In the genomic region with DNA sequence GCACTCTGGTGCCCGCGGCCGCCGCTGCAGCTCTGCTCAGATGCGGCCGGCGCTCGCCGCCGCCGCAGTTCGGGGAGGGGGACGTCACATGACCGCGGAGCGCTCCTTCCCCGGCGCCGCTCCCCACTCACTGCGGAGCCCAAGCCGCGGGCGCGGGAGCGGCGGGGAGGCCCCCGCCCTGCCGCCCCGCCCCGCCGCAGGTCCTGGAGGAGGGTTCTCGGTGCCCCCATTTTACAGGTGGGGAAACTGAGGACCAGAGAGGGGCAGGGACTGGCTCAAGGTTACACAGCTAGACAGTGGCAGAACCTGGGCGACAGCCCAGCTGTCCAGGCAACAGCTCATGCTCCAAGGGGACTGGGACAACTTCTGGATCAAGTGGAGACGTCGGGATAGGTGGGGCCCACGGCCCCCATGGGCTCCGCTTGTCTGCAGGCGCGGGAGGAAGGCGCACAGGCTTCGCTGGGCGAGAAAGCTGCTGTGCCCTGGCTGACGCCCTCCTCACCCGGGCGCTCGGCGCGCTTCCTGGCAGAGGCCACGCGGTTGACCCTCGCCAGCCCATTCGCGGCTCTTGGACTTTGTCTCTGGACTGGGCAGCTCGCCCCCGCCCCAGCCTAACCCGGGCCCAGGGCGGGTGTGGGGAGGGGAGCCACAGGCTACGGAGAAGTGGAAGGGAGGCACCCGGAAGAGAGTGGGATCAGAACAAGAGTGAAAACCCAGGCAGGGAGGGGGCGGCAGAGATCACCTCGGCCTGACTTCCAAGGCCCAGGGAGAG, we compare ENCODE assay signal across 8 cellular contexts. TPM values are rescaled to one million over a fixed set of nuclear protein-coding genes. Genes with fewer than 3 reads are reported as not detected.
A peak's percentile ranks its signal among the peaks of the same experiment; 100 is the strongest.
DNase-seq lines count a peak whose midpoint lies in the region; ATAC-seq and TF ChIP-seq lines count a peak whose summit lies in the region.

A gene (minus strand): TSS at position 71 of the 772 bp plus-strand sequence. CDS start 49,325 bp downstream, outside the sequence.

- intact Hi-C loops in left ventricle myocardium inferior (cut with micrococcal nuclease) (no loop called here), psoas muscle (cut with DNase I) (no loop called here)

- peak within 1 kb of the TSS; percentile 58 for H3K4me3 Mint-ChIP-seq in activated naive CD4-positive, alpha-beta T cell treated with anti-CD3 and anti-CD28 coated beads, Interleukin-2, amount 10 ng/mL, durations not matched to agents 7 days and 5 days

- peak within 1 kb of the TSS; percentile 64 for H3K4me3 ChIP-seq in left ventricle myocardium inferior
- H3K4me3 ChIP-seq in psoas muscle: peak within 1 kb of the TSS; percentile 47

- peak in 3 of 4 donors; percentile 15 to 37 (median 17) for ATAC-seq in psoas muscle

- TF ChIP-seq CTCF in left ventricle myocardium inferior (IDR thresholded peaks at IDR 0.05; ENCODE audit: borderline replicate concordance) (no peak), psoas muscle (IDR thresholded peaks at IDR 0.05) (no peak), RWPE1 (conservative IDR thresholded peaks at IDR 0.05; ENCODE audit: low read depth) (no peak)

- CTCF ChIA-PET in activated naive CD4-positive, alpha-beta T cell treated with anti-CD3 and anti-CD28 coated beads, Interleukin-2, amount 10 ng/mL, durations not matched to agents 7 days and 5 days (lab: Charles Lee): no interaction called here
- CTCF ChIA-PET in RWPE1 (lab: Yijun Ruan, JAX): interaction anchor here (0.6 kb wide), 1 partner anchor 160 kb away, joined by 3 read pairs; a partner anchor contains a TSS

- WGBS in psoas muscle, 3 donors: 2% methylated on average over 50 to 61 of the region's 61 CpGs

- H3K9me3 ChIP-seq in ES-I3 (ENCODE audit: control insufficient read depth, insufficient read depth, low read length): no peaks in the 10 kb centered on the region
- H3K9me3 ChIP-seq in left ventricle myocardium inferior (replicated peaks): no peaks in the 10 kb centered on the region
- no peaks in the 10 kb centered on the region for H3K9me3 ChIP-seq in psoas muscle

- no peaks in the 10 kb centered on the region for H3K36me3 Mint-ChIP-seq in activated naive CD4-positive, alpha-beta T cell treated with anti-CD3 and anti-CD28 coated beads, Interleukin-2, amount 10 ng/mL, durations not matched to agents 7 days and 5 days

- H3K9me3 Mint-ChIP-seq in activated naive CD4-positive, alpha-beta T cell treated with anti-CD3 and anti-CD28 coated beads, Interleukin-2, amount 10 ng/mL, durations not matched to agents 7 days and 5 days: no peaks in the 10 kb centered on the region

- POLR2A ChIA-PET in RWPE1 (lab: Yijun Ruan, JAX; ENCODE audit: low non-redundant PET): no interaction called here

- H3K36me3 ChIP-seq in ES-I3 (ENCODE audit: insufficient read depth, low read length) (no peaks in the 10 kb centered on the region), left ventricle myocardium inferior (no peaks in the 10 kb centered on the region), psoas muscle (ENCODE audit: insufficient read depth in 1 of 2, low read depth in 1 of 2) (no peaks in the 10 kb centered on the region)

- H3K27me3 ChIP-seq in left ventricle myocardium inferior (ENCODE audit: low read depth) (peaks cover 56% of the 10 kb centered on the region), psoas muscle (ENCODE audit: insufficient read depth in 3 of 3, low read length in 2 of 3) (peaks cover 0 to 63% (median 31%) of the 10 kb centered on the region in 3 donors)

- no peak within 1 kb of the TSS for H3K27ac ChIP-seq in left ventricle myocardium inferior (replicated peaks)
- no peak within 1 kb of the TSS for H3K27ac ChIP-seq in psoas muscle
- no peak within 1 kb of the TSS for H3K27ac ChIP-seq in RWPE1

- H3K4me1 ChIP-seq in ES-I3 (ENCODE audit: insufficient read depth, low read length) (peaks cover 30% of the 10 kb centered on the region), left ventricle myocardium inferior (peaks cover 87% of the 10 kb centered on the region), psoas muscle (peaks cover 23% of the 10 kb centered on the region)

- H3K4me1 Mint-ChIP-seq in activated naive CD4-positive, alpha-beta T cell treated with anti-CD3 and anti-CD28 coated beads, Interleukin-2, amount 10 ng/mL, durations not matched to agents 7 days and 5 days: peaks cover 7% of the 10 kb centered on the region

- H3K27ac Mint-ChIP-seq in activated naive CD4-positive, alpha-beta T cell treated with anti-CD3 and anti-CD28 coated beads, Interleukin-2, amount 10 ng/mL, durations not matched to agents 7 days and 5 days: no peak within 1 kb of the TSS

- H3K27me3 Mint-ChIP-seq in activated naive CD4-positive, alpha-beta T cell treated with anti-CD3 and anti-CD28 coated beads, Interleukin-2, amount 10 ng/mL, durations not matched to agents 7 days and 5 days: peaks cover 80% of the 10 kb centered on the region

- peak within 1 kb of the TSS; percentile 60 for H3K9ac ChIP-seq in ES-I3 (ENCODE audit: low read depth, low read length)

- DNase-seq in NCI-H128 (lab: John Stamatoyannopoulos, UW; ENCODE audit: unreplicated experiment) (peak; percentile 30), left ventricle myocardium inferior (no peak), psoas muscle (no peak), NCI-H526 treated with DMSO at 0.1 percent for 48 hours (lab: John Stamatoyannopoulos, UW) (no peak), RWPE1 (ENCODE audit: low spot score) (no peak), NCI-H226 (no peak)
- DNase-seq in activated naive CD4-positive, alpha-beta T cell treated with anti-CD3 and anti-CD28 coated beads, Interleukin-2, amount 10 ng/mL, durations not matched to agents 7 days and 5 days: peak; percentile 57

RNA-seq across cellular contexts. Expression of the gene that starts here (rescaled TPM):
- total RNA-seq in left ventricle myocardium inferior (6.2 TPM), psoas muscle (under 1 TPM in 3 of 4 donors, not detected in 1; 0.21 to 0.57 (median 0.32) TPM)
- polyA plus RNA-seq in psoas muscle: under 1 TPM in 2 of 3 donors, not detected in 1; 0.04 TPM

Comparison
In these comparisons a context has a peak if more than half of its experiments do, and no peak if none do; other contexts are left out.
1. Peak in ATAC-seq and H3K4me3 ChIP-seq in psoas muscle; RNA of the gene not detected or under 1 TPM.
2. DNase-seq: peak in NCI-H128 (single experiment) and activated naive CD4-positive, alpha-beta T cell treated with anti-CD3 and anti-CD28 coated beads, Interleukin-2, amount 10 ng/mL, durations not matched to agents 7 days and 5 days (single experiment); none in left ventricle myocardium inferior (single experiment), psoas muscle (0 of 2), NCI-H526 treated with DMSO at 0.1 percent for 48 hours (single experiment), RWPE1 (single experiment) and NCI-H226 (single experiment).